In genomic region chr21:14452842-14453241, GRCh38 we compare ENCODE assay signal across 11 cellular contexts.
DNase-seq lines count a peak whose midpoint lies in the region; ATAC-seq lines count a peak whose summit lies in the region.
"Had no signal": no experiment of that assay in that cellular context is flagged by ENCODE, and none has a peak within 500 bp of the region (broad histone marks: within the 10 kb centered on the region; RNA-seq: fewer than 3 reads in every experiment).

No MANE protein-coding gene starts in this region.

- intact Hi-C loops in activated T-helper 1 cell treated with anti-CD3 and anti-CD28 coated beads, Interleukin-12 subunit alpha, Interleukin-12 subunit beta, Interleukin-2, Interleukin-4 antibody, amounts not matched to agents 30 ng/mL and 10 ng/mL and 1 ng/mL, durations not matched to agents 14 hours and 24 hours and 36 hours (cut with micrococcal nuclease) = loop anchor here (1.0 to 10.0 kb wide), 8 partner anchors 34 to 1279 kb away; partner anchors contain the start of gene NRIP1

- DNase-seq in activated naive CD4-positive, alpha-beta T cell treated with anti-CD3 and anti-CD28 coated beads, Interleukin-2, amount 10 ng/mL, durations not matched to agents 7 days and 5 days = no peak
- DNase-seq in activated naive CD4-positive, alpha-beta T cell (lab: John Stamatoyannopoulos, UW) = no peak
- DNase-seq in activated T-helper 1 cell treated with anti-CD3 and anti-CD28 coated beads, Interleukin-12 subunit alpha, Interleukin-12 subunit beta, Interleukin-2, Interleukin-4 antibody, amounts not matched to agents 30 ng/mL and 10 ng/mL and 1 ng/mL, durations not matched to agents 14 hours and 24 hours and 36 hours (ENCODE audit: low spot score) = no peak
- no peak for DNase-seq in stimulated activated naive CD8-positive, alpha-beta T cell treated with anti-CD3 and anti-CD28 coated beads, Interleukin-15, amount 100 ng/mL, for 72 hours
- DNase-seq in UCSD-AML1 (lab: John Stamatoyannopoulos, UW; ENCODE audit: unreplicated experiment) = no peak
- DNase-seq in NCI-H1048 (lab: John Stamatoyannopoulos, UW) = no peak
- DNase-seq in stimulated activated CD4-positive, alpha-beta T cell treated with anti-CD3 and anti-CD28 coated beads, Interleukin-2, amount 100 ng/mL, for 48 hours = no peak
- DNase-seq: midbrain, NCI-H1092 treated with DMSO at 0.1 percent for 48 hours, occipital lobe had no signal

- peak overlapping the region; percentile 12 for H3K27ac Mint-ChIP-seq in activated naive CD4-positive, alpha-beta T cell treated with anti-CD3 and anti-CD28 coated beads, Interleukin-2, amount 10 ng/mL, durations not matched to agents 7 days and 5 days
- H3K27ac Mint-ChIP-seq in activated T-helper 1 cell treated with anti-CD3 and anti-CD28 coated beads, Interleukin-12 subunit alpha, Interleukin-12 subunit beta, Interleukin-2, Interleukin-4 antibody, amounts not matched to agents 30 ng/mL and 10 ng/mL and 1 ng/mL, durations not matched to agents 14 hours and 24 hours and 36 hours = peak overlapping the region; percentile 92
- peak overlapping the region; percentile 98 to 99 for H3K27ac Mint-ChIP-seq in stimulated activated naive CD8-positive, alpha-beta T cell treated with anti-CD3 and anti-CD28 coated beads, Interleukin-15, amount 100 ng/mL, for 72 hours

- ATAC-seq in HG02840 (IDR thresholded peaks at IDR 0.05; ENCODE audit: low FRiP score, unreplicated experiment) = peak; percentile 10
- peak; percentile 3 for ATAC-seq in stimulated activated naive CD8-positive, alpha-beta T cell treated with anti-CD3 and anti-CD28 coated beads, Interleukin-15, amount 100 ng/mL, for 72 hours

- H3K4me1 Mint-ChIP-seq in activated naive CD4-positive, alpha-beta T cell treated with anti-CD3 and anti-CD28 coated beads, Interleukin-2, amount 10 ng/mL, durations not matched to agents 7 days and 5 days = peaks cover 38% of the 10 kb centered on the region
- H3K4me1 Mint-ChIP-seq in activated T-helper 1 cell treated with anti-CD3 and anti-CD28 coated beads, Interleukin-12 subunit alpha, Interleukin-12 subunit beta, Interleukin-2, Interleukin-4 antibody, amounts not matched to agents 30 ng/mL and 10 ng/mL and 1 ng/mL, durations not matched to agents 14 hours and 24 hours and 36 hours (ENCODE audit: low read depth) = peaks cover 81% of the 10 kb centered on the region
- H3K4me1 Mint-ChIP-seq in stimulated activated naive CD8-positive, alpha-beta T cell treated with anti-CD3 and anti-CD28 coated beads, Interleukin-15, amount 100 ng/mL, for 72 hours = peaks cover 87% of the 10 kb centered on the region

- CTCF ChIA-PET in activated naive CD4-positive, alpha-beta T cell treated with anti-CD3 and anti-CD28 coated beads, Interleukin-2, amount 10 ng/mL, durations not matched to agents 7 days and 5 days (lab: Charles Lee) = interaction anchor here (0.7 to 2.9 kb wide), 4 partner anchors 80 to 1108 kb away, joined by 3 to 16 read pairs (median 4); no protein-coding TSS in a partner anchor

- H3K36me3 Mint-ChIP-seq in activated naive CD4-positive, alpha-beta T cell treated with anti-CD3 and anti-CD28 coated beads, Interleukin-2, amount 10 ng/mL, durations not matched to agents 7 days and 5 days = no peaks in the 10 kb centered on the region
- H3K36me3 Mint-ChIP-seq in activated T-helper 1 cell treated with anti-CD3 and anti-CD28 coated beads, Interleukin-12 subunit alpha, Interleukin-12 subunit beta, Interleukin-2, Interleukin-4 antibody, amounts not matched to agents 30 ng/mL and 10 ng/mL and 1 ng/mL, durations not matched to agents 14 hours and 24 hours and 36 hours (ENCODE audit: low read depth) = peaks cover 10% of the 10 kb centered on the region

- H3K9me3 Mint-ChIP-seq in activated naive CD4-positive, alpha-beta T cell treated with anti-CD3 and anti-CD28 coated beads, Interleukin-2, amount 10 ng/mL, durations not matched to agents 7 days and 5 days = no peaks in the 10 kb centered on the region
- H3K9me3 Mint-ChIP-seq in activated T-helper 1 cell treated with anti-CD3 and anti-CD28 coated beads, Interleukin-12 subunit alpha, Interleukin-12 subunit beta, Interleukin-2, Interleukin-4 antibody, amounts not matched to agents 30 ng/mL and 10 ng/mL and 1 ng/mL, durations not matched to agents 14 hours and 24 hours and 36 hours = no peaks in the 10 kb centered on the region
- no peaks in the 10 kb centered on the region for H3K9me3 Mint-ChIP-seq in stimulated activated naive CD8-positive, alpha-beta T cell treated with anti-CD3 and anti-CD28 coated beads, Interleukin-15, amount 100 ng/mL, for 72 hours

- no peak overlapping the region for H3K4me3 Mint-ChIP-seq in activated naive CD4-positive, alpha-beta T cell treated with anti-CD3 and anti-CD28 coated beads, Interleukin-2, amount 10 ng/mL, durations not matched to agents 7 days and 5 days
- peak overlapping the region; percentile 62 for H3K4me3 Mint-ChIP-seq in activated T-helper 1 cell treated with anti-CD3 and anti-CD28 coated beads, Interleukin-12 subunit alpha, Interleukin-12 subunit beta, Interleukin-2, Interleukin-4 antibody, amounts not matched to agents 30 ng/mL and 10 ng/mL and 1 ng/mL, durations not matched to agents 14 hours and 24 hours and 36 hours
- peak overlapping the region; percentile 69 to 72 for H3K4me3 Mint-ChIP-seq in stimulated activated naive CD8-positive, alpha-beta T cell treated with anti-CD3 and anti-CD28 coated beads, Interleukin-15, amount 100 ng/mL, for 72 hours

- H3K27me3 Mint-ChIP-seq in activated naive CD4-positive, alpha-beta T cell treated with anti-CD3 and anti-CD28 coated beads, Interleukin-2, amount 10 ng/mL, durations not matched to agents 7 days and 5 days = no peaks in the 10 kb centered on the region
- H3K27me3 Mint-ChIP-seq in activated T-helper 1 cell treated with anti-CD3 and anti-CD28 coated beads, Interleukin-12 subunit alpha, Interleukin-12 subunit beta, Interleukin-2, Interleukin-4 antibody, amounts not matched to agents 30 ng/mL and 10 ng/mL and 1 ng/mL, durations not matched to agents 14 hours and 24 hours and 36 hours (ENCODE audit: insufficient read depth) = no peaks in the 10 kb centered on the region
- no peaks in the 10 kb centered on the region for H3K27me3 Mint-ChIP-seq in stimulated activated naive CD8-positive, alpha-beta T cell treated with anti-CD3 and anti-CD28 coated beads, Interleukin-15, amount 100 ng/mL, for 72 hours

Comparison
In these comparisons a context has a peak if more than half of its experiments do, and no peak if none do; other contexts are left out.
1. H3K27ac Mint-ChIP-seq: peak in every context shown above with its lines; median percentile 98 in stimulated activated naive CD8-positive, alpha-beta T cell treated with anti-CD3 and anti-CD28 coated beads, Interleukin-15, amount 100 ng/mL, for 72 hours; 92 in activated T-helper 1 cell treated with anti-CD3 and anti-CD28 coated beads, Interleukin-12 subunit alpha, Interleukin-12 subunit beta, Interleukin-2, Interleukin-4 antibody, amounts not matched to agents 30 ng/mL and 10 ng/mL and 1 ng/mL, durations not matched to agents 14 hours and 24 hours and 36 hours; 12 in activated naive CD4-positive, alpha-beta T cell treated with anti-CD3 and anti-CD28 coated beads, Interleukin-2, amount 10 ng/mL, durations not matched to agents 7 days and 5 days.